Comparison of ENCODE assay signal across 8 cellular contexts in genomic region chr4:13627185-13627605, GRCh38. TPM values are rescaled to one million over a fixed set of nuclear protein-coding genes. Genes with fewer than 3 reads are reported as not detected.
DNase-seq lines count a peak whose midpoint lies in the region; ATAC-seq, FAIRE-seq and TF ChIP-seq lines count a peak whose summit lies in the region.

No MANE protein-coding gene starts in this region.

- dilution Hi-C loops in endothelial cell of umbilical vein (cut with MboI; ENCODE audit: extremely low pct_ligation_motif_present, low sequenced_read_pairs), result loop anchor here (25.0 kb wide), 1 partner anchor 560 kb away; no protein-coding TSS in a partner anchor

- H3K9me3 ChIP-seq in endothelial cell of umbilical vein (replicated peaks; ENCODE audit: control insufficient read depth, insufficient read depth, low read length), result no peaks in the 10 kb centered on the region

- CTCF ChIA-PET in T-cell (lab: Charles Lee) (interaction anchor here in 1 of 2 donors (2.5 kb wide), 1 partner anchor 28 kb away, joined by 13 read pairs; no protein-coding TSS in a partner anchor), endothelial cell of umbilical vein (lab: Charles Lee) (interaction anchor here (1.5 to 4.6 kb wide), 4 partner anchors 9 to 28 kb away, joined by 3 to 16 read pairs (median 4); no protein-coding TSS in a partner anchor)

- FAIRE-seq in endothelial cell of umbilical vein (lab: Jason Lieb, UNC), result no peak

- H3K27me3 Mint-ChIP-seq in T-cell (no peaks in the 10 kb centered on the region), nephron (ENCODE audit: low read depth) (no peaks in the 10 kb centered on the region)

- H3K9me1 ChIP-seq in endothelial cell of umbilical vein (replicated peaks; ENCODE audit: control insufficient read depth, extremely low read depth, insufficient read depth, low read length), result no peaks in the 10 kb centered on the region

- TF ChIP-seq POLR2A in endothelial cell of umbilical vein (IDR thresholded peaks at IDR 0.05; ENCODE audit: low read depth, low read length), result no peak

- H3K27ac Mint-ChIP-seq in T-cell (peak overlapping the region; percentile 98), nephron (peak overlapping the region; percentile 98 to 100 (median 99))

- intact Hi-C loops in endothelial cell of umbilical vein (cut with micrococcal nuclease), result loop anchor here (1.0 to 5.0 kb wide), 3 partner anchors 28 to 1375 kb away; partner anchors contain the start of genes CPEB2 and RAB28

- peak overlapping the region; percentile 94 for H3K4me2 ChIP-seq in endothelial cell of umbilical vein (ENCODE audit: insufficient read depth, low read length)

- H3K9ac ChIP-seq in endothelial cell of umbilical vein (replicated peaks; ENCODE audit: extremely low read depth, insufficient read depth, low read length), result peak overlapping the region; percentile 98

- peak overlapping the region; percentile 93 for H2AFZ ChIP-seq in endothelial cell of umbilical vein (ENCODE audit: low read depth, low read length)

- POLR2A ChIA-PET in T-cell (lab: Charles Lee) (interaction anchor here in 1 of 2 donors (0.9 kb wide), 1 partner anchor 13 kb away, joined by 4 read pairs; no protein-coding TSS in a partner anchor), endothelial cell of umbilical vein (lab: Charles Lee) (interaction anchor here (1.0 kb wide), 1 partner anchor 27 kb away, joined by 4 read pairs; no protein-coding TSS in a partner anchor)

- no peaks in the 10 kb centered on the region for H3K36me3 ChIP-seq in endothelial cell of umbilical vein (ENCODE audit: control insufficient read depth in 2 of 2, extremely low read depth in 1 of 2, insufficient read depth in 2 of 2, low read length in 2 of 2)

- peak overlapping the region; percentile 71 to 91 (median 81) for H3K4me3 ChIP-seq in endothelial cell of umbilical vein (replicated peaks in 1 of 3; ENCODE audit: insufficient read depth in 1 of 3, low read depth in 1 of 3, low read length in 3 of 3)

- ATAC-seq in HG03095 (IDR thresholded peaks at IDR 0.05; ENCODE audit: unreplicated experiment) (peak; percentile 26), T-cell (replicated peaks in 1 of 4) (peak in 3 of 4 experiments; percentile 34 to 63 (median 55))

- H3K4me3 Mint-ChIP-seq in T-cell (peak overlapping the region; percentile 87 to 99 (median 91)), nephron (peak overlapping the region; percentile 99 to 100 (median 99))

- H3K27me3 ChIP-seq in endothelial cell of umbilical vein (ENCODE audit: control insufficient read depth in 2 of 2, insufficient read depth in 2 of 2, low read length in 2 of 2), result no peaks in the 10 kb centered on the region

- DNase-seq in stimulated activated CD4-positive, alpha-beta T cell treated with anti-CD3 and anti-CD28 coated beads, Interleukin-15, amount 100 ng/mL, for 48 hours (ENCODE audit: low read depth in 2 of 2), result peak; percentile 7 to 13
- DNase-seq in stimulated activated CD4-positive, alpha-beta T cell treated with anti-CD3 and anti-CD28 coated beads, Interleukin-4, amount 100 ng/mL, for 4 hours, result no peak
- DNase-seq in T-cell, result peak in 16 of 34 experiments; percentile 3 to 22 (median 13)
- peak; percentile 38 for DNase-seq in endothelial cell of umbilical vein (ENCODE audit: low read depth, low spot score)
- no peak for DNase-seq in HuH-7 (ENCODE audit: low spot score)
- no peak for DNase-seq in GF-D8 (lab: John Stamatoyannopoulos, UW)

- H3K79me2 ChIP-seq in endothelial cell of umbilical vein (ENCODE audit: control insufficient read depth, insufficient read depth, low read length), result peaks cover 40% of the 10 kb centered on the region

- H3K36me3 Mint-ChIP-seq in T-cell (no peaks in the 10 kb centered on the region), nephron (ENCODE audit: low read depth) (no peaks in the 10 kb centered on the region)

- BruUV-seq in endothelial cell of umbilical vein (replicated peaks; lab: Mats Ljungman, UMichigan), result no TSS peak

- no peaks in the 10 kb centered on the region for H4K20me1 ChIP-seq in endothelial cell of umbilical vein (replicated peaks; ENCODE audit: control insufficient read depth, extremely low read depth, insufficient read depth, low read length)

- peaks cover 16% of the 10 kb centered on the region for H3K4me1 ChIP-seq in endothelial cell of umbilical vein (ENCODE audit: control insufficient read depth, extremely low read depth, insufficient read depth, low read length)

- peak overlapping the region; percentile 90 for H3K27ac ChIP-seq in endothelial cell of umbilical vein (ENCODE audit: insufficient read depth, low read depth, low read length)

- H3K4me1 Mint-ChIP-seq in T-cell (peaks cover 55 to 60% (median 57%) of the 10 kb centered on the region in 3 donors), nephron (peaks cover 32% of the 10 kb centered on the region)

- H3K9me3 Mint-ChIP-seq in T-cell, result no peaks in the 10 kb centered on the region
- no peaks in the 10 kb centered on the region for H3K9me3 Mint-ChIP-seq in nephron

- no peak for TF ChIP-seq CTCF in endothelial cell of umbilical vein (IDR thresholded peaks at IDR 0.05; ENCODE audit: extremely low read depth in 1 of 2, insufficient read depth in 1 of 2, low read depth in 1 of 2, low read length in 2 of 2)
- TF ChIP-seq CTCF in nephron (IDR thresholded peaks at IDR 0.05; ENCODE audit: unreplicated experiment in 3 of 3), result no peak

TF ChIP-seq in endothelial cell of umbilical vein, 7 proteins besides CTCF, POLR2A, EP300 and RAD21:
- no peak for TF ChIP-seq GATA2 (IDR thresholded peaks at IDR 0.05; ENCODE audit: insufficient read depth, insufficient read length, low read depth, low read length)
- TF ChIP-seq FOS (IDR thresholded peaks at IDR 0.05; ENCODE audit: borderline replicate concordance, insufficient read depth, low read length), result no peak
- TF ChIP-seq MYC (IDR thresholded peaks at IDR 0.05; ENCODE audit: low read depth, low read length), result no peak
- TF ChIP-seq POLR2AphosphoS5 (IDR thresholded peaks at IDR 0.05; ENCODE audit: insufficient read depth, low read depth, low read length), result no peak
- no peak for TF ChIP-seq EZH2 (IDR thresholded peaks at IDR 0.05; ENCODE audit: borderline replicate concordance, low read depth, low read length, severe bottlenecking)
- no peak for TF ChIP-seq MAX (IDR thresholded peaks at IDR 0.05; ENCODE audit: insufficient read depth, insufficient read length)
- no peak for TF ChIP-seq JUN (IDR thresholded peaks at IDR 0.05; ENCODE audit: borderline replicate concordance, insufficient read depth, insufficient read length, low read depth)

RNA-seq across cellular contexts. Expression of gene BOD1L1, which starts 0.3 kb away (rescaled TPM):
- total RNA-seq in T-cell (10 to 100 TPM; 48.3 to 57.1 (median 55.4) TPM), endothelial cell of umbilical vein (27.5 and 31.2 TPM in 2 replicates)
- polyA plus RNA-seq in endothelial cell of umbilical vein, result 3.7 and 5.2 TPM in 2 replicates
- polyA plus RNA-seq in endothelial cell of umbilical vein (2011; cell fraction: cytosol; rRNA removed), result 8.3 and 8.9 TPM in 2 replicates
- polyA plus RNA-seq in endothelial cell of umbilical vein (2011; cell fraction: nucleus; rRNA removed), result 34.0 and 47.8 TPM in 2 replicates
- polyA plus RNA-seq in endothelial cell of umbilical vein (2012), result 11.6 and 16.6 TPM in 2 replicates
- polyA minus RNA-seq in endothelial cell of umbilical vein, result 18.4 and 19.2 TPM in 2 replicates
- polyA minus RNA-seq in endothelial cell of umbilical vein (2011; cell fraction: cytosol; rRNA and poly(A)+ RNA removed), result 17.4 TPM
- 43.3 and 52.6 TPM in 2 replicates for polyA minus RNA-seq in endothelial cell of umbilical vein (2011; cell fraction: nucleus; rRNA and poly(A)+ RNA removed)

Comparison
In these comparisons a context has a peak if more than half of its experiments do, and no peak if none do; other contexts are left out.
1. DNase-seq: peak in stimulated activated CD4-positive, alpha-beta T cell treated with anti-CD3 and anti-CD28 coated beads, Interleukin-15, amount 100 ng/mL, for 48 hours (2 of 2) and endothelial cell of umbilical vein (single experiment); none in stimulated activated CD4-positive, alpha-beta T cell treated with anti-CD3 and anti-CD28 coated beads, Interleukin-4, amount 100 ng/mL, for 4 hours (0 of 2), HuH-7 (single experiment) and GF-D8 (single experiment).